In the genomic region with DNA sequence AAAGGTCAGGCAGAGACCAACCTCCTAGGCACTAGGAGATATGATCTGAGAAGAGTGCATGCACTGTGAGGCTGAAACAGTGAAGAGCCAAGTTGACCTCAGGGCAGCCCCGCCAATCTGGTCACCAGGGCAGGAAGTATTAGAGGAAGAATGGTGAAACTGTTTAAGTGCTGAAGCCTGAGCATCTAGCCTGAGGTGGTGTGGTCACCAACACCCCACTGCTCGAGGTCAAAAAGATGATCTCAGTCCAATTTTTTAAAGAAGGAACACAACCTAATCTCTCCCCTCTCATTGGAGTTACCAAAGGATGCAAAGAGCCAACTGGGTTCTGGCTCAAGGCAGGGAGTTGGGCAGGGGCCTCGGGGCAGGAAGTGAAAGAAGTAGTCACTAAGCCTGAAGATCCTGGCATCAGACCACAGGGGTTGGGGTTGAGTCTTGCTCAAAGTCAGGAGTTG, we compare ENCODE assay signal across 1 cellular context.
TF ChIP-seq lines count a peak whose summit lies in the region.

No MANE protein-coding gene starts in this region.

TF ChIP-seq in GM12878, 131 proteins besides CTCF, POLR2A, EP300 and RAD21:
- TF ChIP-seq CBX5 (IDR thresholded peaks at IDR 0.05; ENCODE audit: low read depth) (no peak), SPI1 (IDR thresholded peaks at IDR 0.05; ENCODE audit: borderline replicate concordance, insufficient read depth, low read depth, low read length) (peak; percentile 13; the same call in 1 of the 2 replicates), CREM (IDR thresholded peaks at IDR 0.05; ENCODE audit: low read depth) (no peak), IKZF1 (conservative IDR thresholded peaks at IDR 0.05) (no peak)
